In the genomic region with DNA sequence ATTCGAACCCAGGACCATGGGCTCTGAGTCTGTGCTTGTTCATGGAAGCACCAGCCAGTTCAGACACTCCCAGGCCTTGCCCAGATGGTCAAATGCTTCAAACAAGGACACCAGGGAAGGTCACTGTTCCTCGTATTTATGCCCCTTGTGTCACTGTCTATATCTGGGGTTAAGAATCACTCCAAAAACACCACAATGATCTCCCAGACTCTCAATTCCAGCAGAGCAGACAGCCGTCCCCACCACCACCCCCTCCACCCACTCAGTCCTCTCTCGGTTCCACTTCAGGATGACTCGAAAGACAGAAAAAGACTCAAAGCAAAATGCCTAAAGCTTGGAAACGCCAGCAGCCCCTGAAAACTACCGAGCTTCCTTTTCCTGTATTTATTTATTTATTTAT, we compare ENCODE assay signal across 16 cellular contexts.
"Had no signal": no experiment of that assay in that cellular context is flagged by ENCODE, and none has a peak within 500 bp of the region (broad histone marks: within the 10 kb centered on the region; RNA-seq: fewer than 3 reads in every experiment).

No MANE protein-coding gene starts in this region.

- H3K36me3 Mint-ChIP-seq: activated naive CD4-positive, alpha-beta T cell treated with anti-CD3 and anti-CD28 coated beads, Interleukin-2, amount 50 U/mL, for 24 hours; natural killer cell had no signal

- H3K4me3 ChIP-seq: sigmoid colon had no signal

- H3K4me1 Mint-ChIP-seq: natural killer cell had no signal

- ATAC-seq: effector memory CD8-positive, alpha-beta T cell; natural killer cell had no signal

- H3K27ac Mint-ChIP-seq: activated naive CD4-positive, alpha-beta T cell treated with anti-CD3 and anti-CD28 coated beads, Interleukin-2, amount 50 U/mL, for 24 hours; activated T-helper 2 cell treated with anti-CD3 and anti-CD28 coated beads, Interferon-gamma antibody, Interleukin-2, Interleukin-4, amounts not matched to agents 10 μg/mL and 5 μg/mL and 100 μg/mL, durations not matched to agents 14 hours and 24 hours and 36 hours; effector memory CD8-positive, alpha-beta T cell; natural killer cell; stimulated activated naive CD8-positive, alpha-beta T cell treated with anti-CD3 and anti-CD28 coated beads, Interleukin-15, Interleukin-2, amounts not matched to agents 100 ng/mL and 50 ng/mL, for 24 hours had no signal

- H3K4me3 Mint-ChIP-seq: activated naive CD4-positive, alpha-beta T cell treated with anti-CD3 and anti-CD28 coated beads, Interleukin-2, amount 50 U/mL, for 24 hours; effector memory CD8-positive, alpha-beta T cell; natural killer cell; stimulated activated naive CD8-positive, alpha-beta T cell treated with anti-CD3 and anti-CD28 coated beads, Interleukin-15, Interleukin-2, amounts not matched to agents 100 ng/mL and 50 ng/mL, for 24 hours had no signal

- H3K27ac ChIP-seq: epithelial cell of prostate, sigmoid colon, VCaP had no signal

- H3K27me3 Mint-ChIP-seq: activated naive CD4-positive, alpha-beta T cell treated with anti-CD3 and anti-CD28 coated beads, Interleukin-2, amount 50 U/mL, for 24 hours; stimulated activated naive CD8-positive, alpha-beta T cell treated with anti-CD3 and anti-CD28 coated beads, Interleukin-15, Interleukin-2, amounts not matched to agents 100 ng/mL and 50 ng/mL, for 24 hours had no signal

- H3K9me3 ChIP-seq: sigmoid colon had no signal

- H3K36me3 ChIP-seq: sigmoid colon had no signal

- H3K27me3 ChIP-seq: sigmoid colon had no signal

- DNase-seq: activated CD4-positive, alpha-beta T cell treated with anti-CD3 and anti-CD28 coated beads for 4 hours; activated CD8-positive, alpha-beta memory T cell treated with anti-CD3 and anti-CD28 coated beads for 24 hours; central memory CD4-positive, alpha-beta T cell; cortex of kidney; effector memory CD8-positive, alpha-beta T cell; hippocampal formation; natural killer cell; nucleus accumbens; sigmoid colon; stimulated activated CD4-positive, alpha-beta T cell treated with anti-CD3 and anti-CD28 coated beads, Interleukin-2, amount 100 ng/mL, for 48 hours; T-helper 9 cell had no signal

- H3K9me3 Mint-ChIP-seq: activated naive CD4-positive, alpha-beta T cell treated with anti-CD3 and anti-CD28 coated beads, Interleukin-2, amount 50 U/mL, for 24 hours; activated T-helper 2 cell treated with anti-CD3 and anti-CD28 coated beads, Interferon-gamma antibody, Interleukin-2, Interleukin-4, amounts not matched to agents 10 μg/mL and 5 μg/mL and 100 μg/mL, durations not matched to agents 14 hours and 24 hours and 36 hours; effector memory CD8-positive, alpha-beta T cell; natural killer cell; stimulated activated naive CD8-positive, alpha-beta T cell treated with anti-CD3 and anti-CD28 coated beads, Interleukin-15, Interleukin-2, amounts not matched to agents 100 ng/mL and 50 ng/mL, for 24 hours had no signal
